In genomic region chr15:90994417-90995311, GRCh38 we compare ENCODE assay signal across 8 cellular contexts. TPM values are rescaled to one million over a fixed set of nuclear protein-coding genes. Genes with fewer than 3 reads are reported as not detected.
DNase-seq lines count a peak whose midpoint lies in the region; ATAC-seq lines count a peak whose summit lies in the region.

A gene with protein sequence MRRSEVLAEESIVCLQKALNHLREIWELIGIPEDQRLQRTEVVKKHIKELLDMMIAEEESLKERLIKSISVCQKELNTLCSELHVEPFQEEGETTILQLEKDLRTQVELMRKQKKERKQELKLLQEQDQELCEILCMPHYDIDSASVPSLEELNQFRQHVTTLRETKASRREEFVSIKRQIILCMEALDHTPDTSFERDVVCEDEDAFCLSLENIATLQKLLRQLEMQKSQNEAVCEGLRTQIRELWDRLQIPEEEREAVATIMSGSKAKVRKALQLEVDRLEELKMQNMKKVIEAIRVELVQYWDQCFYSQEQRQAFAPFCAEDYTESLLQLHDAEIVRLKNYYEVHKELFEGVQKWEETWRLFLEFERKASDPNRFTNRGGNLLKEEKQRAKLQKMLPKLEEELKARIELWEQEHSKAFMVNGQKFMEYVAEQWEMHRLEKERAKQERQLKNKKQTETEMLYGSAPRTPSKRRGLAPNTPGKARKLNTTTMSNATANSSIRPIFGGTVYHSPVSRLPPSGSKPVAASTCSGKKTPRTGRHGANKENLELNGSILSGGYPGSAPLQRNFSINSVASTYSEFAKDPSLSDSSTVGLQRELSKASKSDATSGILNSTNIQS (minus strand): TSS chr15:90994535. CDS start chr15:90994417, 118 bp downstream.

- H3K4me1 Mint-ChIP-seq in CD8-positive, alpha-beta memory T cell = peaks cover 25 to 34% (median 33%) of the 10 kb centered on the region in 3 donors

- H3K4me3 ChIP-seq in CD8-positive, alpha-beta memory T cell (ENCODE audit: low read length) = peak within 1 kb of the TSS; percentile 93

- H3K4me3 Mint-ChIP-seq in CD8-positive, alpha-beta memory T cell = peak within 1 kb of the TSS; percentile 97 to 100 (median 99)

- H3K27ac ChIP-seq in CD8-positive, alpha-beta memory T cell (ENCODE audit: low read depth, low read length) = peak within 1 kb of the TSS; percentile 94

- peaks cover 3% of the 10 kb centered on the region for H3K36me3 ChIP-seq in CD8-positive, alpha-beta memory T cell (ENCODE audit: insufficient read depth, low read length)

- H3K4me1 ChIP-seq in CD8-positive, alpha-beta memory T cell (ENCODE audit: insufficient read depth, low read length) = peaks cover 13% of the 10 kb centered on the region

- CTCF ChIA-PET in CD8-positive, alpha-beta memory T cell (lab: Charles Lee) = no interaction called here

- no peaks in the 10 kb centered on the region for H3K9me3 Mint-ChIP-seq in CD8-positive, alpha-beta memory T cell

- H3K27me3 Mint-ChIP-seq in CD8-positive, alpha-beta memory T cell = no peaks in the 10 kb centered on the region

- no peaks in the 10 kb centered on the region for H3K27me3 ChIP-seq in CD8-positive, alpha-beta memory T cell (ENCODE audit: insufficient read depth, low read length, poor library complexity, severe bottlenecking)

- DNase-seq in CD8-positive, alpha-beta memory T cell = peak; percentile 96 to 98 (median 98)
- peak; percentile 82 for DNase-seq in HS-5 (ENCODE audit: low read depth)
- DNase-seq in NK-92 treated with Interleukin-12 subunit alpha and Interleukin-12 subunit beta, amount 100 ng/mL, for 24 hours (lab: John Stamatoyannopoulos, UW) = peak; percentile 98
- DNase-seq in activated CD8-positive, alpha-beta memory T cell treated with anti-CD3 and anti-CD28 coated beads for 24 hours = peak; percentile 98
- peak; percentile 96 for DNase-seq in effector CD8-positive, alpha-beta T cell (lab: John Stamatoyannopoulos, UW)
- peak; percentile 98 to 99 for DNase-seq in lung microvascular endothelial cell (ENCODE audit: low read depth in 2 of 2)
- peak; percentile 97 to 98 (median 97) for DNase-seq in stimulated activated CD4-positive, alpha-beta T cell treated with anti-CD3 and anti-CD28 coated beads, TNF-alpha, amount 100 ng/mL, for 48 hours (ENCODE audit: low read depth in 3 of 3)

- peak; percentile 97 for ATAC-seq in GM19468 (IDR thresholded peaks at IDR 0.05; ENCODE audit: extremely low read depth, unreplicated experiment)

- peak within 1 kb of the TSS; percentile 95 to 99 (median 98) for H3K27ac Mint-ChIP-seq in CD8-positive, alpha-beta memory T cell

- POLR2A ChIA-PET in CD8-positive, alpha-beta memory T cell (lab: Charles Lee) = no interaction called here

- no peaks in the 10 kb centered on the region for H3K9me3 ChIP-seq in CD8-positive, alpha-beta memory T cell (ENCODE audit: low read length)

- H3K36me3 Mint-ChIP-seq in CD8-positive, alpha-beta memory T cell = peaks cover 0 to 34% (median 10%) of the 10 kb centered on the region in 3 donors

RNA-seq across cellular contexts. Expression of the gene that starts here (rescaled TPM):
- 10 to 100 TPM; 79.7 to 79.9 TPM for total RNA-seq in CD8-positive, alpha-beta memory T cell
- 3.4 TPM for polyA plus RNA-seq in CD8-positive, alpha-beta memory T cell
- 22.6 and 60.6 TPM in 2 replicates for total RNA-seq in lung microvascular endothelial cell

Comparison
In these comparisons a context has a peak if more than half of its experiments do, and no peak if none do; other contexts are left out.
1. Peak in every context shown above with its lines: DNase-seq, ATAC-seq, H3K4me3 ChIP-seq and H3K27ac ChIP-seq.